In the genomic region with DNA sequence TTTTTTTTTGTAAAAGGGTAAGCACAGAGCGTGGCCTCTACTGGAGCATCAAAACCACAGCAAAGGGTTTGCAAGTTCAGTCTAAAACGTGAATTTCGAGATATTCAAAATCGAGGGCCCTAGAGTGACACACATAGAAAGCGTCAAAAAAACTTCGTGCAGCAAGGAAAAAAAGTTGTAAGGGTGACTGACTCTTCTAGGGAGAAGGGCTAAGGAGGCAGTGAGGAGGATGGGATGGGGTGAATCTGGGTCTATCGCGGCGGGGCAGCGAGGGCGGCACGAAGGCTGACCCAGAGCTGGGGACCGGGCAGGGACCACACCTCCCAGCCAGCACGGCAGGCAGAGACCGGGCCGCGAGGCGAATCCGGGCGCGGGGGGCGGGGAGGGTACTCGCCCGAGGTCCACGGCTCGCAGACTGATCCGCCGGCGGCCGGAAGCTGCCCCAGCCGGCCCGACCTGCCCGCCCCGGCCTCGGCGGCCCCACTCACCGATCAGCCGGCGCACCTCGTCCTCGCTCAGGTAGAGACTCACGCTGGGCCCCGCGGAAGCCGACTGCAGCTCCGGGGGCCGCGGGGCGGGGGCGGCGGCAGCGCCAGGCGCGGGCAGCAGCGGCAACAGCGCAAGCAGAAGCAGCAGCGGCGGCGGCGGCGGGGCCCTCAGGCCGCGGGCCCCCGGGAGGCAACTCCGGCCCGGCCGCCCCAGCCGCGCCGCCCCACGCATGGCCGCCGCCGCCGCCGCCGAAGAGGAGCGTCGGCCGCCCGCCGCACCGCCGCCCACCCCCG, we compare ENCODE assay signal across 8 cellular contexts. TPM values are rescaled to one million over a fixed set of nuclear protein-coding genes. Genes with fewer than 3 reads are reported as not detected.
DNase-seq lines count a peak whose midpoint lies in the region; ATAC-seq and TF ChIP-seq lines count a peak whose summit lies in the region.

No MANE protein-coding gene starts in this region.

- H3K27me3 ChIP-seq in ascending aorta (no peaks in the 10 kb centered on the region), hepatocyte (no peaks in the 10 kb centered on the region)

- peak overlapping the region; percentile 87 for H3K4me2 ChIP-seq in hepatocyte

- H3K27me3 Mint-ChIP-seq in T-helper 1 cell treated with Interleukin-12 subunit alpha and Interleukin-12 subunit beta and Interleukin-4 antibody, amounts not matched to agents 30 μg/mL and 1 μg/mL, for 36 hours (ENCODE audit: low read depth): peaks cover 55% of the 10 kb centered on the region

- TF ChIP-seq CTCF in ascending aorta (IDR thresholded peaks at IDR 0.05) (no peak), hepatocyte (IDR thresholded peaks at IDR 0.05; ENCODE audit: poor library complexity) (no peak)

- 2% methylated on average over 19 of the region's 85 CpGs for WGBS in hepatocyte (ENCODE audit: low lambda C conversion rate, missing lambda C conversion rate)

- H3K4me3 Mint-ChIP-seq in T-helper 1 cell treated with Interleukin-12 subunit alpha and Interleukin-12 subunit beta and Interleukin-4 antibody, amounts not matched to agents 30 μg/mL and 1 μg/mL, for 36 hours: peak overlapping the region; percentile 86

- H3K4me3 ChIP-seq in ascending aorta: peak overlapping the region; percentile 85 to 98
- H3K4me3 ChIP-seq in hepatocyte: peak overlapping the region; percentile 77

- H3K9me2 ChIP-seq in hepatocyte (replicated peaks; ENCODE audit: insufficient read depth): no peaks in the 10 kb centered on the region

- DNase-seq in COR-L47 (lab: John Stamatoyannopoulos, UW) (peak; percentile 56), ascending aorta (ENCODE audit: low spot score in 2 of 2) (peak in 1 of 2 donors; percentile 76), hepatocyte (ENCODE audit: low spot score) (peak; percentile 79), retina (peak; percentile 75), middle frontal gyrus (ENCODE audit: extremely low spot score, low spot score) (no peak)

- H3K36me3 Mint-ChIP-seq in T-helper 1 cell treated with Interleukin-12 subunit alpha and Interleukin-12 subunit beta and Interleukin-4 antibody, amounts not matched to agents 30 μg/mL and 1 μg/mL, for 36 hours (ENCODE audit: low read depth): peaks cover 2% of the 10 kb centered on the region

- H3K9me3 ChIP-seq in ascending aorta (no peaks in the 10 kb centered on the region), hepatocyte (ENCODE audit: low read depth) (no peaks in the 10 kb centered on the region)

- peaks cover 54% of the 10 kb centered on the region for H3K79me2 ChIP-seq in hepatocyte

- H3K27ac ChIP-seq in ascending aorta (peak overlapping the region; percentile 87 to 98), hepatocyte (peak overlapping the region; percentile 95)

- peaks cover 11% of the 10 kb centered on the region for H3K9me3 Mint-ChIP-seq in T-helper 1 cell treated with Interleukin-12 subunit alpha and Interleukin-12 subunit beta and Interleukin-4 antibody, amounts not matched to agents 30 μg/mL and 1 μg/mL, for 36 hours

- H3K27ac Mint-ChIP-seq in T-helper 1 cell treated with Interleukin-12 subunit alpha and Interleukin-12 subunit beta and Interleukin-4 antibody, amounts not matched to agents 30 μg/mL and 1 μg/mL, for 36 hours: peak overlapping the region; percentile 77

- H3K36me3 ChIP-seq in ascending aorta: no peaks in the 10 kb centered on the region
- no peaks in the 10 kb centered on the region for H3K36me3 ChIP-seq in hepatocyte (replicated peaks; ENCODE audit: insufficient read depth, low read depth)

- peaks cover 42% of the 10 kb centered on the region for H4K20me1 ChIP-seq in hepatocyte (ENCODE audit: insufficient read depth, poor library complexity, severe bottlenecking)

- peaks cover 0 to 15% of the 10 kb centered on the region in 2 donors for H3K4me1 ChIP-seq in ascending aorta
- peaks cover 5% of the 10 kb centered on the region for H3K4me1 ChIP-seq in hepatocyte (ENCODE audit: insufficient read depth)

- H3K4me1 Mint-ChIP-seq in T-helper 1 cell treated with Interleukin-12 subunit alpha and Interleukin-12 subunit beta and Interleukin-4 antibody, amounts not matched to agents 30 μg/mL and 1 μg/mL, for 36 hours (ENCODE audit: low read depth): peaks cover 21% of the 10 kb centered on the region

- intact Hi-C loops in ascending aorta (cut with DNase I): loop anchor here (5.0 kb wide), 4 partner anchors 38 to 237 kb away; a partner anchor contains a TSS

- H2AFZ ChIP-seq in hepatocyte: peak overlapping the region; percentile 68

- ATAC-seq in GM19467 (IDR thresholded peaks at IDR 0.05; ENCODE audit: unreplicated experiment) (peak; percentile 48), HG03558 (IDR thresholded peaks at IDR 0.05; ENCODE audit: extremely low read depth, unreplicated experiment) (peak; percentile 32)

RNA-seq across cellular contexts. Expression of a gene that starts 0.5 kb away (rescaled TPM):
- total RNA-seq in ascending aorta: 13.5 TPM
- total RNA-seq in hepatocyte: 99.5 and 102 TPM in 2 replicates
- polyA plus RNA-seq in hepatocyte: 56.5 and 66.3 TPM in 2 replicates
